15 cellular contexts compared by ENCODE assay signal in the genomic region with DNA sequence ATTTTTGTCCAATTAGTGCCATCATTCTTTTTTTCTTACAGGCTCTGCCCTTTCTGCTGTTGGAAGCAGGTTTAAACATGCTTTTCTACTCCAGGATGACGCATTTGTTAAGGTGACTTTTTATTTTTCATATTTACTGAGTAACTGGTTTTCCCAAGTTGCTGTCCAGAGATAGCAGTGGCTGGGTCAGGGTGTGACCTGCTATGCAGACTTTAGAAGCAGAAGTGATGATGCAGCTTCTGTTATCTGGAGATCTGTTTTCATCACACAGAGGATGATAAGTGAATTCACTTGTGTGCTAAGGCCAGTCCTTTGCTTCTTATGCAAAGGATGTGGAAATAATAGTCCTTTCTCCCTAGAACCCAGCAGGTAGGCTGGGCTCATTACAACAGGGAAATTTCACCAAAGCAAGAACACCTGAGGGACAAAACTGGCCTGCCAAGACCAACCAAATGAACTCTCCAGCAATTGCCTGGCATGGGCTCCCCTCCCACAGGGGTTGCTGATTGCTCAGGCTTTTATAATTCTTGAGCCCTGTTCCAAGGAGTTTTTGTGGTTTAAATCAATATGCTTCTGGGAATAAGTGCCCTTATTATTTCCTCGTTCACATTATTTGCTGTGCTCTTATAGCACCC.
DNase-seq lines count a peak whose midpoint lies in the region; ATAC-seq and TF ChIP-seq lines count a peak whose summit lies in the region.
"Had no signal": no experiment of that assay in that cellular context is flagged by ENCODE, and none has a peak within 500 bp of the region (broad histone marks: within the 10 kb centered on the region; RNA-seq: fewer than 3 reads in every experiment).

No MANE protein-coding gene starts in this region.

- no peak overlapping the region for H2AFZ ChIP-seq in PC-9

- H4K20me1 ChIP-seq in PC-9 (ENCODE audit: insufficient read depth): no peaks in the 10 kb centered on the region

- peaks cover 13 to 32% of the 10 kb centered on the region in 2 donors for H3K27me3 Mint-ChIP-seq in effector memory CD8-positive, alpha-beta T cell
- H3K27me3 Mint-ChIP-seq: IgD-negative memory B cell had no signal

- H3K4me3 ChIP-seq in PC-9 (no peak overlapping the region), upper lobe of left lung (no peak overlapping the region)
- H3K4me3 ChIP-seq: tibial nerve had no signal

- BruUV-seq in PC-9 (replicated peaks; lab: Mats Ljungman, UMichigan): no TSS peak

- H3K4me1 ChIP-seq in PC-9 (replicated peaks; ENCODE audit: insufficient read depth): peaks cover 51% of the 10 kb centered on the region
- H3K4me1 ChIP-seq in upper lobe of left lung: peaks cover 6 to 29% (median 26%) of the 10 kb centered on the region in 4 donors

- ATAC-seq in upper lobe of left lung (ENCODE audit: low FRiP score in 2 of 2) (peak; percentile 50 to 84), sciatic nerve (no peak)
- ATAC-seq in activated naive CD4-positive, alpha-beta T cell treated with anti-CD3 and anti-CD28 coated beads, Interleukin-2, amount 50 U/mL, for 72 hours: no peak
- ATAC-seq in effector memory CD8-positive, alpha-beta T cell (replicated peaks): no peak

- H3F3A ChIP-seq in PC-9 (ENCODE audit: insufficient read depth, low read depth): peaks cover 29% of the 10 kb centered on the region

- intact Hi-C loops in PC-9 (cut with micrococcal nuclease; ENCODE audit: unreplicated experiment) (loop anchor here (2.0 to 5.0 kb wide), 2 partner anchors 98 to 231 kb away; partner anchors contain the start of gene LPGAT1), sciatic nerve (cut with DNase I) (no loop called here)

- TF ChIP-seq EP300 in upper lobe of left lung (IDR thresholded peaks at IDR 0.05): peak in 1 of 4 donors; percentile 27

- H3K27ac ChIP-seq in PC-9 (peak overlapping the region; percentile 71), upper lobe of left lung (peak overlapping the region in 1 of 4 donors; percentile 71)
- H3K27ac ChIP-seq: tibial nerve had no signal

- DNase-seq in NCI-H526 (lab: John Stamatoyannopoulos, UW) (peak; percentile 29 to 57), NCI-H526 treated with DMSO at 0.1 percent for 48 hours (lab: John Stamatoyannopoulos, UW) (no peak), PC-9 (peak; percentile 65 to 97), fibroblast of peridontal ligament (ENCODE audit: extremely low read depth) (peak; percentile 38), upper lobe of left lung (peak in 1 of 2 donors; percentile 85), sciatic nerve (ENCODE audit: low spot score) (no peak)
- no peak for DNase-seq in activated naive CD4-positive, alpha-beta T cell treated with anti-CD3 and anti-CD28 coated beads, Interleukin-2, amount 50 U/mL, for 72 hours (ENCODE audit: low spot score in 2 of 2)
- no peak for DNase-seq in effector memory CD8-positive, alpha-beta T cell
- DNase-seq: ACHN; activated CD4-positive, alpha-beta T cell treated with anti-CD3 and anti-CD28 coated beads for 4 hours; activated naive CD4-positive, alpha-beta T cell treated with anti-CD3 and anti-CD28 coated beads for 36 hours; effector CD4-positive, alpha-beta T cell; occipital lobe had no signal

- no peak overlapping the region for H3K4me3 Mint-ChIP-seq in effector memory CD8-positive, alpha-beta T cell
- H3K4me3 Mint-ChIP-seq: activated naive CD4-positive, alpha-beta T cell treated with anti-CD3 and anti-CD28 coated beads for 36 hours; IgD-negative memory B cell had no signal

- peaks cover 0 to 2% of the 10 kb centered on the region in 2 donors for H3K4me1 Mint-ChIP-seq in effector memory CD8-positive, alpha-beta T cell (ENCODE audit: low read depth in 2 of 2)

- H3K36me3 Mint-ChIP-seq in activated naive CD4-positive, alpha-beta T cell treated with anti-CD3 and anti-CD28 coated beads, Interleukin-2, amount 50 U/mL, for 72 hours: no peaks in the 10 kb centered on the region
- H3K36me3 Mint-ChIP-seq in effector memory CD8-positive, alpha-beta T cell (ENCODE audit: insufficient read depth): no peaks in the 10 kb centered on the region

- H3K79me2 ChIP-seq in PC-9 (ENCODE audit: low read depth): no peaks in the 10 kb centered on the region

- H3K27me3 ChIP-seq in PC-9 (ENCODE audit: insufficient read depth, low read depth) (no peaks in the 10 kb centered on the region), upper lobe of left lung (no peaks in the 10 kb centered on the region)
- H3K27me3 ChIP-seq: tibial nerve had no signal

- no peaks in the 10 kb centered on the region for H3K9me2 ChIP-seq in PC-9 (ENCODE audit: insufficient read depth)

- WGBS in upper lobe of left lung, 2 donors: 69 to 75% methylated on average over 2 of the region's 2 CpGs

- H3K27ac Mint-ChIP-seq in activated naive CD4-positive, alpha-beta T cell treated with anti-CD3 and anti-CD28 coated beads, Interleukin-2, amount 50 U/mL, for 72 hours: no peak overlapping the region
- H3K27ac Mint-ChIP-seq in effector memory CD8-positive, alpha-beta T cell: no peak overlapping the region
- H3K27ac Mint-ChIP-seq: activated naive CD4-positive, alpha-beta T cell treated with anti-CD3 and anti-CD28 coated beads for 36 hours; IgD-negative memory B cell had no signal

- no peaks in the 10 kb centered on the region for H3K9me3 Mint-ChIP-seq in activated naive CD4-positive, alpha-beta T cell treated with anti-CD3 and anti-CD28 coated beads, Interleukin-2, amount 50 U/mL, for 72 hours
- no peaks in the 10 kb centered on the region for H3K9me3 Mint-ChIP-seq in effector memory CD8-positive, alpha-beta T cell
- H3K9me3 Mint-ChIP-seq: activated naive CD4-positive, alpha-beta T cell treated with anti-CD3 and anti-CD28 coated beads for 36 hours; IgD-negative memory B cell had no signal

- peak overlapping the region; percentile 60 for H3K4me2 ChIP-seq in PC-9

- POLR2A ChIA-PET in PC-9 (lab: Charles Lee; ENCODE audit: unreplicated experiment): interaction anchor here (0.6 kb wide), 1 partner anchor 1725 kb away, joined by 3 read pairs; no protein-coding TSS in a partner anchor

- H3K9me3 ChIP-seq in PC-9 (ENCODE audit: insufficient read depth, low read depth) (no peaks in the 10 kb centered on the region), upper lobe of left lung (no peaks in the 10 kb centered on the region)
- H3K9me3 ChIP-seq: tibial nerve had no signal

- no peaks in the 10 kb centered on the region for H3K36me3 ChIP-seq in PC-9 (ENCODE audit: low read depth)
- H3K36me3 ChIP-seq in upper lobe of left lung: no peaks in the 10 kb centered on the region
- H3K36me3 ChIP-seq: tibial nerve had no signal

- TF ChIP-seq POLR2A in upper lobe of left lung (IDR thresholded peaks at IDR 0.05): no peak

- CTCF ChIA-PET in PC-9 (lab: Charles Lee): no interaction called here

- no peak for TF ChIP-seq CTCF in PC-9 (conservative IDR thresholded peaks at IDR 0.05)
- no peak for TF ChIP-seq CTCF in upper lobe of left lung (IDR thresholded peaks at IDR 0.05)

Comparison
In these comparisons a context has a peak if more than half of its experiments do, and no peak if none do; other contexts are left out.
1. DNase-seq: peak in NCI-H526 (2 of 2), PC-9 (2 of 2) and fibroblast of peridontal ligament (single experiment); none in NCI-H526 treated with DMSO at 0.1 percent for 48 hours (single experiment), activated naive CD4-positive, alpha-beta T cell treated with anti-CD3 and anti-CD28 coated beads, Interleukin-2, amount 50 U/mL, for 72 hours (0 of 2), sciatic nerve (single experiment) and effector memory CD8-positive, alpha-beta T cell (0 of 3).
2. ATAC-seq: peak in upper lobe of left lung (2 of 2); none in activated naive CD4-positive, alpha-beta T cell treated with anti-CD3 and anti-CD28 coated beads, Interleukin-2, amount 50 U/mL, for 72 hours (0 of 2), sciatic nerve (single experiment) and effector memory CD8-positive, alpha-beta T cell (single experiment).